In the genomic region with DNA sequence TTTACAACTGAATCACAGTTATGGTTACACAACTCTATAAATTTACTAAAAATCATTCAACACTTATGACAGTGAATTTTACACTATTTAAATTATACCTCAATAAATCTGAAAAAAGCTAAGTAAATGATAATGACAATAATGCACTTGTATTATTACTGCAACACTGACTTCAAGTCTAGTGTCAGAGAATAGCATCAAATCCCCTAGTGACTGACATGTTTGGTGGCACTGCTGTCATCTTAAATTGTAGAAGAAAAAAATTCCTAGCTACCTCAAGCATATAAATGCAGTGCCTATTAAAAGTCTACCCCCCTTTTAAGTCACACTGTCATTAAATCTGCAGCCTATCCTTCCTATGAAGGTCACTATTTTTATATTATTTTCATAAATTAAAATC, we compare ENCODE assay signal across 29 cellular contexts.
"Had no signal": no experiment of that assay in that cellular context is flagged by ENCODE, and none has a peak within 500 bp of the region (broad histone marks: within the 10 kb centered on the region; RNA-seq: fewer than 3 reads in every experiment).

No MANE protein-coding gene starts in this region.

- H3K27ac Mint-ChIP-seq: dendritic cell treated with granulocyte-macrophage colony-stimulating factor and Interleukin-4, amounts not matched to agents 40 ng/mL and 50 ng/mL, for 4 days; effector memory CD8-positive, alpha-beta T cell had no signal

- H3K27me3 ChIP-seq: colonic mucosa, dorsolateral prefrontal cortex, esophagus muscularis mucosa, esophagus squamous epithelium, foreskin keratinocyte, gastrocnemius medialis, gastroesophageal sphincter, heart left ventricle, heart right ventricle had no signal

- ATAC-seq: effector memory CD8-positive, alpha-beta T cell; esophagus mucosa; foreskin keratinocyte; gastrocnemius medialis; gastroesophageal sphincter; heart left ventricle; heart right ventricle had no signal

- H3K36me3 ChIP-seq: colonic mucosa, esophagus muscularis mucosa, esophagus squamous epithelium, gastrocnemius medialis, gastroesophageal sphincter, heart left ventricle, heart right ventricle had no signal

- H3K9me3 ChIP-seq: gastrocnemius medialis had no signal

- FAIRE-seq: colon, endometrium, endothelial cell of umbilical vein, frontal cortex had no signal

- DNase-seq: colonic mucosa; cortex of kidney; dermis blood vessel endothelial cell; dorsolateral prefrontal cortex; effector CD4-positive, alpha-beta T cell; effector CD8-positive, alpha-beta T cell; effector memory CD4-positive, alpha-beta T cell; effector memory CD8-positive, alpha-beta T cell; endodermal cell; erythroblast; esophagus squamous epithelium; foreskin fibroblast; foreskin keratinocyte; foreskin melanocyte; gastrocnemius medialis; glutamatergic neuron; head of caudate nucleus; heart left ventricle; heart right ventricle had no signal

- H3K4me3 Mint-ChIP-seq: dendritic cell treated with granulocyte-macrophage colony-stimulating factor and Interleukin-4, amounts not matched to agents 40 ng/mL and 50 ng/mL, for 4 days; effector memory CD8-positive, alpha-beta T cell; endodermal cell had no signal

- H3K27ac ChIP-seq: colonic mucosa, coronary artery, dorsolateral prefrontal cortex, epithelial cell of prostate, esophagus muscularis mucosa, esophagus squamous epithelium, foreskin keratinocyte, gastrocnemius medialis, gastroesophageal sphincter, heart left ventricle, heart right ventricle had no signal

- H3K4me3 ChIP-seq: colonic mucosa, coronary artery, dorsolateral prefrontal cortex, esophagus muscularis mucosa, esophagus squamous epithelium, gastrocnemius medialis, gastroesophageal sphincter, heart left ventricle, heart right ventricle had no signal

- H3K27me3 Mint-ChIP-seq: dendritic cell treated with granulocyte-macrophage colony-stimulating factor and Interleukin-4, amounts not matched to agents 40 ng/mL and 50 ng/mL, for 4 days; effector memory CD8-positive, alpha-beta T cell had no signal

- H3K4me1 ChIP-seq: colonic mucosa, esophagus muscularis mucosa, esophagus squamous epithelium, foreskin keratinocyte, gastroesophageal sphincter, heart right ventricle had no signal
